In the genomic region with DNA sequence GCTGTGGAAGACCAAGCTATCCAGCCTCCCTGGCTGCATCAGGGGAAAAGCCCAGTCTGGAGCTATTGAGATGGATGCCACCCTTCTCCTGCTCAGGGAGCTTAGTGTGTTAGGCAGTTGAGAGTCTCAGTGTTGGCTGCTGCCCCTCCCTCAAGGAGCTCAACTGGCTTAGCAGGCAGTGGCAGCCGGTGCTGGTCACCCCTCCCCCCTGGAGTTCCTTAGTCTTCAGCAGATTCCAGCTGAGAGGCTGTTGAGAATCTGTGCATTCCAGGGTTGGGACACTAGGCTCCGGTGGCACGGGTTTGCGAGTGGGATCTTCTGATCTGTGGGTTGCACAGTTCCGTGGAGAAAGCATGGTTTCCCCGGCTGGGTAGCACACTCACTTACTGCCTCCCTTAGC, we compare ENCODE assay signal across 5 cellular contexts.
"Had no signal": no experiment of that assay in that cellular context is flagged by ENCODE, and none has a peak within 500 bp of the region (broad histone marks: within the 10 kb centered on the region; RNA-seq: fewer than 3 reads in every experiment).

No MANE protein-coding gene starts in this region.

- H2AFZ ChIP-seq: GM23338 had no signal

- H3K4me2 ChIP-seq: GM23338 had no signal

- H3K27ac ChIP-seq: HL-60 had no signal

- DNase-seq: H9, HCEC 1CT had no signal

- H3K4me3 ChIP-seq: GM23338 had no signal

- ATAC-seq: GM23338, HepG2 had no signal
